ENCODE assay signal across 11 cellular contexts in the genomic region with DNA sequence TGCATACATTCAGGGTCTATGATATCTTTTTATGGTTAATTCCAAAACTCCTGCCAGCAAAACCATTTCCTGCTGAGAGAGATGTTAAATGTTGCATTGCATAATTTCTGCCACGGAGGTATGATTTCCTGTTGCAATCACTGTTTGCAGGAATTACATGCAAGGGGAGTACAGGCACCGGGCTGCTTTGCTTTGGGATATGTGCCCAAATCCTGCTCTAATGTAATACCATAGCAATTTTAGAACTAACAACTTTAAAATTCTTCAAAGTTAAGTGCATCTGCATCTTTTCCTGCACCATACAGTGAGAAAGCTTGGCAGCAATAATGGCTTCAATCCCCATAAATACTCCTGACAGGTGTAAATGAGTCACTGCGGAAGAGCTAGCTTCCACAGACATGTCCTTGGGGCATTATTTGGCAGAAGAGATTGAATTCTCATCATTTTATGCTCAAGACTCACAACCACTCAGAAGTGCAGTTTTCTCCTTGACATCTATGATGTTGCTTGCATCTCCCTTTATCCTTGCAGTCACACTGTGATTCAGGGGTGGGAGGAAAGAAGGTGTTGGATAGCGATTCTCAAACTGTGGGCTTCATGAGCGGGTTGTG. TPM values are rescaled to one million over a fixed set of nuclear protein-coding genes. Genes with fewer than 3 reads are reported as not detected.
A peak's percentile ranks its signal among the peaks of the same experiment; 100 is the strongest.
DNase-seq lines count a peak whose midpoint lies in the region; ATAC-seq and TF ChIP-seq lines count a peak whose summit lies in the region.
"Had no signal": no experiment of that assay in that cellular context is flagged by ENCODE, and none has a peak within 500 bp of the region (broad histone marks: within the 10 kb centered on the region; RNA-seq: fewer than 3 reads in every experiment).

No MANE protein-coding gene starts in this region.

- TF ChIP-seq CTCF in AG04450 (IDR thresholded peaks at IDR 0.05; ENCODE audit: low read depth, low read length) (no peak), breast epithelium (IDR thresholded peaks at IDR 0.05) (no peak), lung (IDR thresholded peaks at IDR 0.05; ENCODE audit: control extremely low read depth, extremely low read depth) (no peak)

- no peak for TF ChIP-seq POLR2A in breast epithelium (IDR thresholded peaks at IDR 0.05)

- intact Hi-C loops in breast epithelium (cut with DNase I; ENCODE audit: low total_unique reads) = loop anchor here (10.0 kb wide), 1 partner anchor 81 kb away; no protein-coding TSS in a partner anchor

- H3K9me3 ChIP-seq in AG04450 (ENCODE audit: control insufficient read depth, insufficient read depth, low read length) = no peaks in the 10 kb centered on the region
- no peaks in the 10 kb centered on the region for H3K9me3 ChIP-seq in breast epithelium
- H3K9me3 ChIP-seq in lung (ENCODE audit: control insufficient read depth in 2 of 2, insufficient read depth in 1 of 2, low read length in 1 of 2) = no peaks in the 10 kb centered on the region
- H3K9me3 ChIP-seq: thoracic aorta had no signal

- ATAC-seq in lung (ENCODE audit: insufficient read depth, low FRiP score) = peak; percentile 60
- ATAC-seq in GM21367 (IDR thresholded peaks at IDR 0.05; ENCODE audit: unreplicated experiment) = no peak
- no peak for ATAC-seq in GM18909 (IDR thresholded peaks at IDR 0.05; ENCODE audit: poor library complexity, unreplicated experiment)

- H3K4me3 ChIP-seq in AG04450 (ENCODE audit: low read depth, low read length) (no peak overlapping the region), breast epithelium (no peak overlapping the region), lung (no peak overlapping the region)
- H3K4me3 ChIP-seq: thoracic aorta had no signal

- peak overlapping the region; percentile 71 for H3K27ac ChIP-seq in AG04450 (ENCODE audit: low read depth, low read length)
- H3K27ac ChIP-seq in breast epithelium = peak overlapping the region; percentile 8 to 16
- no peak overlapping the region for H3K27ac ChIP-seq in lung (ENCODE audit: low read depth in 1 of 2, low read length in 1 of 2)
- H3K27ac ChIP-seq: thoracic aorta had no signal

- no peaks in the 10 kb centered on the region for H3K27me3 ChIP-seq in AG04450 (ENCODE audit: control insufficient read depth, insufficient read depth, low read length)
- H3K27me3 ChIP-seq in breast epithelium = no peaks in the 10 kb centered on the region
- no peaks in the 10 kb centered on the region for H3K27me3 ChIP-seq in lung (ENCODE audit: control insufficient read depth, insufficient read depth)

- H3K4me1 ChIP-seq in breast epithelium (peaks cover 4 to 16% of the 10 kb centered on the region in 2 donors), lung (ENCODE audit: control insufficient read depth in 2 of 2, insufficient read depth in 2 of 2, low read length in 2 of 2) (peaks cover 6 to 21% of the 10 kb centered on the region in 2 donors)

- 43 to 51% methylated on average over 5 of the region's 5 CpGs for WGBS in lung, 2 donors

- DNase-seq in AG04450 (ENCODE audit: low read depth, low spot score) = no peak
- DNase-seq in HT-29 (ENCODE audit: low spot score) = peak; percentile 56
- no peak for DNase-seq in breast epithelium (ENCODE audit: low spot score in 2 of 2)
- DNase-seq in lung (ENCODE audit: low spot score) = peak; percentile 48
- DNase-seq in NCI-H524 (lab: John Stamatoyannopoulos, UW) = no peak
- DNase-seq in NCI-H1092 (lab: John Stamatoyannopoulos, UW) = no peak
- DNase-seq: activated CD4-positive, alpha-beta memory T cell treated with anti-CD3 and anti-CD28 coated beads for 36 hours; H9 had no signal

- POLR2A ChIA-PET in AG04450 (lab: Yijun Ruan, JAX) = interaction anchor here (1.4 kb wide), 1 partner anchor 12 kb away, joined by 3 read pairs; no protein-coding TSS in a partner anchor

- CTCF ChIA-PET in AG04450 (lab: Charles Lee) = no interaction called here

- H3K36me3 ChIP-seq in breast epithelium (no peaks in the 10 kb centered on the region), lung (ENCODE audit: control insufficient read depth in 2 of 2, insufficient read depth in 2 of 2, low read length in 2 of 2) (no peaks in the 10 kb centered on the region)
- H3K36me3 ChIP-seq: thoracic aorta had no signal

RNA-seq across cellular contexts. Expression of gene TRIM2, which starts 29.6 kb away (rescaled TPM):
- polyA plus RNA-seq in AG04450 (2011; rRNA removed) (30.4 and 31.3 TPM in 2 replicates), lung (10 to 100 TPM in 1 of 2 donors, 1 to 10 TPM in 1; 9.1 to 11.2 TPM)
- 102 and 131 TPM in 2 replicates for polyA minus RNA-seq in AG04450 (2011; rRNA and poly(A)+ RNA removed)
- 58.5 and 64.8 TPM in 2 replicates for total RNA-seq in HT-29 (2014; rRNA removed; shearing (Covaris generic))
- total RNA-seq in breast epithelium (100 to 1,000 TPM in 1 of 3 donors, 10 to 100 TPM in 2; 26.7 to 109 (median 52.4) TPM), lung (10 to 100 TPM; 65.0 to 74.0 TPM)

Comparison
In these comparisons a context has a peak if more than half of its experiments do, and no peak if none do; other contexts are left out.
1. DNase-seq: peak in HT-29 (single experiment) and lung (single experiment); none in AG04450 (single experiment), breast epithelium (0 of 2), NCI-H524 (0 of 2) and NCI-H1092 (single experiment).
2. H3K27ac ChIP-seq: peak in AG04450 (single experiment) and breast epithelium (2 of 2); none in lung (0 of 2).